In genomic region chr12:6963741-6964446, GRCh38 we compare ENCODE assay signal across 8 cellular contexts. TPM values are rescaled to one million over a fixed set of nuclear protein-coding genes. Genes with fewer than 3 reads are reported as not detected.
DNase-seq lines count a peak whose midpoint lies in the region; ATAC-seq, FAIRE-seq and TF ChIP-seq lines count a peak whose summit lies in the region.

No MANE protein-coding gene starts in this region.

- no peak for FAIRE-seq in K562 (lab: Jason Lieb, UNC)

- H3K27me3 ChIP-seq in AG04450 (ENCODE audit: control insufficient read depth, insufficient read depth, low read length) (no peaks in the 10 kb centered on the region), HUES48 (ENCODE audit: control insufficient read depth, insufficient read depth, low read length) (no peaks in the 10 kb centered on the region), K562 (ENCODE audit: control insufficient read depth in 2 of 2, insufficient read depth in 2 of 2, low read length in 2 of 2) (no peaks in the 10 kb centered on the region)

- H2AFZ ChIP-seq in K562 (ENCODE audit: low read depth, low read length), result peak overlapping the region; percentile 61

- H3K36me3 Mint-ChIP-seq in mesothelial cell of epicardium, result peaks cover 4% of the 10 kb centered on the region

- peak overlapping the region; percentile 11 for H3K27ac ChIP-seq in AG04450 (ENCODE audit: low read depth, low read length)
- H3K27ac ChIP-seq in HUES48 (ENCODE audit: low read depth, low read length), result peak overlapping the region; percentile 31
- H3K27ac ChIP-seq in K562 (ENCODE audit: extremely low read depth, low read depth, low read length), result peak overlapping the region; percentile 83

- no peak for TF ChIP-seq EP300 in K562 (IDR thresholded peaks at IDR 0.05; ENCODE audit: low read length)

- no peaks in the 10 kb centered on the region for H4K20me1 ChIP-seq in K562 (replicated peaks; ENCODE audit: control insufficient read depth, insufficient read depth, low read length)

- H3K4me3 ChIP-seq in AG04450 (ENCODE audit: low read depth, low read length) (no peak overlapping the region), HUES48 (ENCODE audit: low read depth, low read length) (peak overlapping the region; percentile 78), K562 (no peak overlapping the region)

- TF ChIP-seq CTCF in AG04450 (IDR thresholded peaks at IDR 0.05; ENCODE audit: low read depth, low read length), result no peak
- no peak for TF ChIP-seq CTCF in K562 (IDR thresholded peaks at IDR 0.05 in 2 of 3, conservative IDR thresholded peaks at IDR 0.05 in 1 of 3; ENCODE audit: insufficient read depth in 2 of 3, low read depth in 1 of 3, low read length in 3 of 3)
- no peak for TF ChIP-seq CTCF in mesothelial cell of epicardium (IDR thresholded peaks at IDR 0.05; ENCODE audit: unreplicated experiment)

- no peaks in the 10 kb centered on the region for H3K9me3 Mint-ChIP-seq in mesothelial cell of epicardium

- H3K27ac Mint-ChIP-seq in mesothelial cell of epicardium, result peak overlapping the region; percentile 92

- TF ChIP-seq RAD21 in K562 (CRISPR knock-in tag; conservative IDR thresholded peaks at IDR 0.05 in 1 of 2, IDR thresholded peaks at IDR 0.05 in 1 of 2), result no peak

- WGBS in K562 (ENCODE audit: insufficient coverage, low coverage, missing lambda C conversion rate), result 27% methylated on average over 7 of the region's 18 CpGs

- POLR2A ChIA-PET in AG04450 (lab: Yijun Ruan, JAX), result interaction anchor here (0.7 to 1.4 kb wide), 4 partner anchors 16 to 38 kb away, joined by 3 to 14 read pairs (median 3); partner anchors contain the start of genes C12orf57 and RNU7-1
- POLR2A ChIA-PET in K562 (lab: Yijun Ruan, JAX), result interaction anchor here (0.8 to 2.0 kb wide), 11 partner anchors 10 to 176 kb away, joined by 3 to 24 read pairs (median 6); partner anchors contain the start of genes C12orf57, RNU7-1, SPSB2 and TPI1

- H3K9ac ChIP-seq in HUES48 (ENCODE audit: low read depth, low read length), result peak overlapping the region; percentile 59
- H3K9ac ChIP-seq in K562 (ENCODE audit: insufficient read depth in 1 of 2, low read depth in 2 of 2, low read length in 2 of 2), result peak overlapping the region; percentile 58 to 77

- H3K79me2 ChIP-seq in K562 (ENCODE audit: control insufficient read depth, insufficient read depth, low read length), result peaks cover 30% of the 10 kb centered on the region

- no TSS peak for BruUV-seq in K562 (replicated peaks; lab: Mats Ljungman, UMichigan)

- intact Hi-C loops in K562 (cut with micrococcal nuclease), result loop anchor here (10.0 kb wide), 1 partner anchor 221 kb away; the partner anchor contains the start of gene PEX5

- H3K4me1 Mint-ChIP-seq in mesothelial cell of epicardium, result peaks cover 40% of the 10 kb centered on the region

- peak overlapping the region; percentile 78 for H3K4me3 Mint-ChIP-seq in mesothelial cell of epicardium

- no peaks in the 10 kb centered on the region for H3K27me3 Mint-ChIP-seq in mesothelial cell of epicardium (ENCODE audit: low read depth)

- in situ Hi-C loops in K562 (cut with MboI), result no loop called here

- peak overlapping the region; percentile 56; the same call in 1 of the 2 replicates for H3K4me2 ChIP-seq in K562 (ENCODE audit: insufficient read depth, low read length)

- H3K9me3 ChIP-seq in AG04450 (ENCODE audit: control insufficient read depth, insufficient read depth, low read length), result no peaks in the 10 kb centered on the region
- H3K9me3 ChIP-seq in HUES48 (ENCODE audit: control insufficient read depth, insufficient read depth, low read length), result no peaks in the 10 kb centered on the region
- no peaks in the 10 kb centered on the region for H3K9me3 ChIP-seq in K562 (replicated peaks; ENCODE audit: control insufficient read depth, insufficient read depth, low read depth, low read length)

- H3K4me1 ChIP-seq in HUES48 (ENCODE audit: control insufficient read depth, insufficient read depth, low read length) (peaks cover 39% of the 10 kb centered on the region), K562 (replicated peaks in 1 of 2; ENCODE audit: control insufficient read depth in 2 of 2, insufficient read depth in 2 of 2, low read length in 2 of 2) (peaks cover 57 to 82% of the 10 kb centered on the region in 2 experiments)

- TF ChIP-seq POLR2A in K562 (conservative IDR thresholded peaks at IDR 0.05), result no peak

- CTCF ChIA-PET in AG04450 (lab: Charles Lee) (interaction anchor here (0.6 to 5.7 kb wide), 13 partner anchors 8 to 144 kb away, joined by 3 to 49 read pairs (median 4); partner anchors contain the start of genes C12orf57, RNU7-1 and SPSB2), K562 (lab: Yijun Ruan, JAX; ENCODE audit: low intra/inter-chr PET ratio) (interaction anchor here (0.7 to 2.1 kb wide), 4 partner anchors 19 to 96 kb away, joined by 3 to 12 read pairs (median 4); partner anchors contain the start of genes C12orf57 and LPCAT3)

- DNase-seq in AG04450 (ENCODE audit: low read depth, low spot score) (no peak), K562 (ENCODE audit: extremely low read depth in 1 of 4, low spot score in 3 of 4) (no peak), mesothelial cell of epicardium (ENCODE audit: low spot score in 2 of 2, unreplicated experiment in 2 of 2) (no peak), T-helper 9 cell (no peak)
- DNase-seq in activated CD4-positive, CD25-positive, alpha-beta regulatory T cell (lab: John Stamatoyannopoulos, UW), result no peak
- DNase-seq in activated CD4-positive, alpha-beta T cell treated with anti-CD3 and anti-CD28 coated beads, Interleukin-2, amount 50 U/mL, for 4 hours, result no peak

- H3K36me3 ChIP-seq in HUES48 (ENCODE audit: control insufficient read depth, insufficient read depth, low read length) (peaks cover 48% of the 10 kb centered on the region), K562 (ENCODE audit: control insufficient read depth, insufficient read depth, low read length) (peaks cover 44% of the 10 kb centered on the region; the same call in 2 of the 3 replicates)

- H3K9me1 ChIP-seq in K562 (ENCODE audit: control insufficient read depth, insufficient read depth, low read length), result no peaks in the 10 kb centered on the region

- ATAC-seq in K562 (no peak), HG03520 (IDR thresholded peaks at IDR 0.05; ENCODE audit: unreplicated experiment) (no peak)

RNA-seq across cellular contexts. Expression of gene PHB2, which starts 6.6 kb away (rescaled TPM):
- polyA plus RNA-seq in AG04450 (2011; rRNA removed) (242 and 255 TPM in 2 replicates), K562 (2011; rRNA removed) (437 and 459 TPM in 2 replicates), K562 (2014; fragmentation: Illumina TruSeq; extraction: Trizol) (428 and 468 TPM in 2 replicates), K562 (2014; fragmentation: Nextera tagmentation; extraction: Ambion mirVana) (100 to 1,000 TPM in 1 of 2 experiments, 10 to 100 TPM in 1; 73.6 to 123 TPM), K562 (2014; rRNA removed) (449 and 464 TPM in 2 replicates)
- polyA minus RNA-seq in AG04450 (2011; rRNA and poly(A)+ RNA removed), result 137 and 161 TPM in 2 replicates
- 114 and 294 TPM in 2 replicates for total RNA-seq in K562 (2011; cell fraction: chromatin; rRNA removed; ENCODE audit: low replicate concordance)
- total RNA-seq in K562 (2011; cell fraction: nucleolus; rRNA removed), result 282 and 350 TPM in 2 replicates
- total RNA-seq in K562 (2011; cell fraction: nucleoplasm; rRNA removed), result 189 and 209 TPM in 2 replicates
- total RNA-seq in K562 (2014; rRNA removed) (445 and 447 TPM in 2 replicates), K562 (2014; rRNA removed; fragmentation: Illumina TruSeq; extraction: Trizol) (245 and 293 TPM in 2 replicates), K562 (2015; rRNA removed; fragmentation: Illumina TruSeq; extraction: Trizol) (333 and 335 TPM in 2 replicates), K562 (2021) (345 and 377 TPM in 2 replicates), mesothelial cell of epicardium (221 to 229 TPM (median 224 TPM) in 3 replicates)
- 556 and 694 TPM in 2 replicates for polyA plus RNA-seq in K562 (2011; cell fraction: cytosol; rRNA removed)
- polyA plus RNA-seq in K562 (2011; cell fraction: nucleus; rRNA removed), result 446 and 452 TPM in 2 replicates
- 284 and 340 TPM in 2 replicates for polyA plus RNA-seq in K562 (2012)
- 158 and 180 TPM in 2 replicates for polyA minus RNA-seq in K562 (2011; rRNA and poly(A)+ RNA removed)
- polyA minus RNA-seq in K562 (2011; cell fraction: cytosol; rRNA and poly(A)+ RNA removed), result 115 and 128 TPM in 2 replicates
- polyA minus RNA-seq in K562 (2011; cell fraction: nucleus; rRNA and poly(A)+ RNA removed), result 169 and 221 TPM in 2 replicates

RNA-seq across cellular contexts. Expression of gene EMG1, which starts 6.8 kb away (rescaled TPM):
- polyA plus RNA-seq in AG04450 (2011; rRNA removed) (46.1 and 47.8 TPM in 2 replicates), K562 (2011; rRNA removed) (71.4 and 92.5 TPM in 2 replicates), K562 (2014; fragmentation: Illumina TruSeq; extraction: Trizol) (99.2 and 121 TPM in 2 replicates), K562 (2014; fragmentation: Nextera tagmentation; extraction: Ambion mirVana) (100 to 1,000 TPM; 149 to 186 TPM), K562 (2014; rRNA removed) (107 and 112 TPM in 2 replicates)
- polyA minus RNA-seq in AG04450 (2011; rRNA and poly(A)+ RNA removed), result 19.2 and 19.7 TPM in 2 replicates
- 73.4 and 85.5 TPM in 2 replicates for total RNA-seq in K562 (2011; cell fraction: chromatin; rRNA removed; ENCODE audit: low replicate concordance)
- total RNA-seq in K562 (2011; cell fraction: nucleolus; rRNA removed), result 47.0 and 47.5 TPM in 2 replicates
- total RNA-seq in K562 (2011; cell fraction: nucleoplasm; rRNA removed), result 50.0 and 50.4 TPM in 2 replicates
- total RNA-seq in K562 (2014; rRNA removed) (66.5 and 97.2 TPM in 2 replicates), K562 (2014; rRNA removed; fragmentation: Illumina TruSeq; extraction: Trizol) (82.7 and 85.9 TPM in 2 replicates), K562 (2015; rRNA removed; fragmentation: Illumina TruSeq; extraction: Trizol) (66.9 and 75.1 TPM in 2 replicates), K562 (2021) (85.1 and 92.0 TPM in 2 replicates), mesothelial cell of epicardium (31.6 to 37.7 TPM (median 33.5 TPM) in 3 replicates)
- 55.9 and 63.4 TPM in 2 replicates for polyA plus RNA-seq in K562 (2011; cell fraction: cytosol; rRNA removed)
- polyA plus RNA-seq in K562 (2011; cell fraction: nucleus; rRNA removed), result 51.0 and 63.3 TPM in 2 replicates
- polyA plus RNA-seq in K562 (2012), result 50.3 and 124 TPM in 2 replicates
- polyA minus RNA-seq in K562 (2011; rRNA and poly(A)+ RNA removed), result 32.7 and 39.5 TPM in 2 replicates
- polyA minus RNA-seq in K562 (2011; cell fraction: cytosol; rRNA and poly(A)+ RNA removed), result 15.3 and 30.8 TPM in 2 replicates
- 19.4 and 30.4 TPM in 2 replicates for polyA minus RNA-seq in K562 (2011; cell fraction: nucleus; rRNA and poly(A)+ RNA removed)

RNA-seq across cellular contexts. Expression of gene PTPN6, which starts 12.7 kb away (rescaled TPM):
- 0.07 and 0.10 TPM in 2 replicates for polyA plus RNA-seq in AG04450 (2011; rRNA removed)
- polyA minus RNA-seq in AG04450 (2011; rRNA and poly(A)+ RNA removed), result 0.56 TPM in 1 of 2 replicates, not detected in the other
- 2.3 and 4.5 TPM in 2 replicates for total RNA-seq in K562 (2011; cell fraction: chromatin; rRNA removed; ENCODE audit: low replicate concordance)
- total RNA-seq in K562 (2011; cell fraction: nucleolus; rRNA removed), result 3.3 and 4.3 TPM in 2 replicates
- total RNA-seq in K562 (2011; cell fraction: nucleoplasm; rRNA removed), result 2.6 and 2.8 TPM in 2 replicates
- 5.1 and 7.3 TPM in 2 replicates for total RNA-seq in K562 (2014; rRNA removed)
- 1.5 and 1.6 TPM in 2 replicates for total RNA-seq in K562 (2014; rRNA removed; fragmentation: Illumina TruSeq; extraction: Trizol)
- total RNA-seq in K562 (2015; rRNA removed; fragmentation: Illumina TruSeq; extraction: Trizol), result 2.7 and 4.4 TPM in 2 replicates
- total RNA-seq in K562 (2021), result 4.1 and 6.4 TPM in 2 replicates
- polyA plus RNA-seq in K562 (2011; rRNA removed), result 3.9 and 7.5 TPM in 2 replicates
- 5.1 and 8.7 TPM in 2 replicates for polyA plus RNA-seq in K562 (2011; cell fraction: cytosol; rRNA removed)
- 8.0 and 10.0 TPM in 2 replicates for polyA plus RNA-seq in K562 (2011; cell fraction: nucleus; rRNA removed)
- polyA plus RNA-seq in K562 (2012), result 6.6 and 9.3 TPM in 2 replicates
- 5.1 and 5.6 TPM in 2 replicates for polyA plus RNA-seq in K562 (2014; fragmentation: Illumina TruSeq; extraction: Trizol)
- polyA plus RNA-seq in K562 (2014; fragmentation: Nextera tagmentation; extraction: Ambion mirVana), result 1 to 10 TPM; 2.0 to 3.0 TPM
- polyA plus RNA-seq in K562 (2014; rRNA removed), result 4.4 and 4.7 TPM in 2 replicates
- 2.0 and 5.6 TPM in 2 replicates for polyA minus RNA-seq in K562 (2011; rRNA and poly(A)+ RNA removed)
- 1.6 and 10.2 TPM in 2 replicates for polyA minus RNA-seq in K562 (2011; cell fraction: cytosol; rRNA and poly(A)+ RNA removed)
- 2.0 and 5.2 TPM in 2 replicates for polyA minus RNA-seq in K562 (2011; cell fraction: nucleus; rRNA and poly(A)+ RNA removed)
- 21.6 to 26.2 TPM (median 23.6 TPM) in 3 replicates for total RNA-seq in mesothelial cell of epicardium

RNA-seq across cellular contexts. Expression of gene C12orf57, which starts 20.1 kb away (rescaled TPM):
- 359 and 425 TPM in 2 replicates for polyA plus RNA-seq in AG04450 (2011; rRNA removed)
- 60.0 and 73.9 TPM in 2 replicates for polyA minus RNA-seq in AG04450 (2011; rRNA and poly(A)+ RNA removed)
- 30.7 and 66.4 TPM in 2 replicates for total RNA-seq in K562 (2011; cell fraction: chromatin; rRNA removed; ENCODE audit: low replicate concordance)
- 89.2 and 92.8 TPM in 2 replicates for total RNA-seq in K562 (2011; cell fraction: nucleolus; rRNA removed)
- 81.8 and 119 TPM in 2 replicates for total RNA-seq in K562 (2011; cell fraction: nucleoplasm; rRNA removed)
- total RNA-seq in K562 (2014; rRNA removed), result 131 and 140 TPM in 2 replicates
- total RNA-seq in K562 (2014; rRNA removed; fragmentation: Illumina TruSeq; extraction: Trizol), result 22.9 and 26.7 TPM in 2 replicates
- 113 and 115 TPM in 2 replicates for total RNA-seq in K562 (2015; rRNA removed; fragmentation: Illumina TruSeq; extraction: Trizol)
- 104 and 113 TPM in 2 replicates for total RNA-seq in K562 (2021)
- polyA plus RNA-seq in K562 (2011; rRNA removed), result 190 and 317 TPM in 2 replicates
- polyA plus RNA-seq in K562 (2011; cell fraction: cytosol; rRNA removed), result 504 and 556 TPM in 2 replicates
- 180 and 275 TPM in 2 replicates for polyA plus RNA-seq in K562 (2011; cell fraction: nucleus; rRNA removed)
- polyA plus RNA-seq in K562 (2012), result 150 and 417 TPM in 2 replicates
- polyA plus RNA-seq in K562 (2014; fragmentation: Illumina TruSeq; extraction: Trizol), result 41.5 and 120 TPM in 2 replicates
- polyA plus RNA-seq in K562 (2014; fragmentation: Nextera tagmentation; extraction: Ambion mirVana), result 100 to 1,000 TPM in 1 of 2 experiments, 10 to 100 TPM in 1; 64.2 to 107 TPM
- polyA plus RNA-seq in K562 (2014; rRNA removed), result 188 and 191 TPM in 2 replicates
- polyA minus RNA-seq in K562 (2011; rRNA and poly(A)+ RNA removed), result 37.7 TPM in 2 replicates
- 34.5 and 61.2 TPM in 2 replicates for polyA minus RNA-seq in K562 (2011; cell fraction: cytosol; rRNA and poly(A)+ RNA removed)
- polyA minus RNA-seq in K562 (2011; cell fraction: nucleus; rRNA and poly(A)+ RNA removed), result 33.4 and 59.2 TPM in 2 replicates
- 203 to 215 TPM (median 204 TPM) in 3 replicates for total RNA-seq in mesothelial cell of epicardium

RNA-seq across cellular contexts. Expression of gene RNU7-1, which starts 20.3 kb away (rescaled TPM):
- polyA plus RNA-seq in AG04450 (2011; rRNA removed) (not detected in 2 replicates), K562 (2011; rRNA removed) (not detected in 2 replicates), K562 (2014; fragmentation: Illumina TruSeq; extraction: Trizol) (not detected in 2 replicates), K562 (2014; fragmentation: Nextera tagmentation; extraction: Ambion mirVana) (not detected), K562 (2014; rRNA removed) (not detected in 2 replicates)
- polyA minus RNA-seq in AG04450 (2011; rRNA and poly(A)+ RNA removed), result not detected in 2 replicates
- total RNA-seq in K562 (2011; cell fraction: chromatin; rRNA removed; ENCODE audit: low replicate concordance), result not detected in 2 replicates
- not detected in 2 replicates for total RNA-seq in K562 (2011; cell fraction: nucleolus; rRNA removed)
- not detected in 2 replicates for total RNA-seq in K562 (2011; cell fraction: nucleoplasm; rRNA removed)
- total RNA-seq in K562 (2014; rRNA removed) (not detected in 2 replicates), K562 (2014; rRNA removed; fragmentation: Illumina TruSeq; extraction: Trizol) (not detected in 2 replicates), K562 (2015; rRNA removed; fragmentation: Illumina TruSeq; extraction: Trizol) (not detected in 2 replicates), K562 (2021) (not detected in 2 replicates), mesothelial cell of epicardium (not detected in 3 replicates)
- not detected in 2 replicates for polyA plus RNA-seq in K562 (2011; cell fraction: cytosol; rRNA removed)
- polyA plus RNA-seq in K562 (2011; cell fraction: nucleus; rRNA removed), result not detected in 2 replicates
- not detected in 2 replicates for polyA plus RNA-seq in K562 (2012)
- polyA minus RNA-seq in K562 (2011; rRNA and poly(A)+ RNA removed), result not detected in 2 replicates
- not detected in 2 replicates for polyA minus RNA-seq in K562 (2011; cell fraction: cytosol; rRNA and poly(A)+ RNA removed)
- polyA minus RNA-seq in K562 (2011; cell fraction: nucleus; rRNA and poly(A)+ RNA removed), result not detected in 2 replicates

Comparison
In these comparisons a context has a peak if more than half of its experiments do, and no peak if none do; other contexts are left out.
1. H3K27ac ChIP-seq: peak in every context shown above with its lines; median percentile 83 in K562; 31 in HUES48; 11 in AG04450.